29 cellular contexts compared by ENCODE assay signal in genomic region chr11:45030778-45031177, GRCh38.
"Had no signal": no experiment of that assay in that cellular context is flagged by ENCODE, and none has a peak within 500 bp of the region (broad histone marks: within the 10 kb centered on the region; RNA-seq: fewer than 3 reads in every experiment).

No MANE protein-coding gene starts in this region.

- H3K4me3 Mint-ChIP-seq: immature natural killer cell; mesothelial cell of epicardium; naive thymus-derived CD4-positive, alpha-beta T cell; natural killer cell treated with Interleukin-12 subunit alpha and Interleukin-12 subunit beta and Interleukin-15 and Interleukin-18, amount 100 ng/mL, for 72 hours; neural crest cell; stimulated activated naive CD8-positive, alpha-beta T cell treated with anti-CD3 and anti-CD28 coated beads, Interleukin-15, Interleukin-2, amounts not matched to agents 100 ng/mL and 50 ng/mL, for 24 hours; type B pancreatic cell had no signal

- DNase-seq: hypothalamus; immature natural killer cell; kidney; left colon; left lung; lower lobe of right lung; mammary epithelial cell; mesendoderm; naive thymus-derived CD4-positive, alpha-beta T cell; nucleus accumbens; pancreas; posterior cingulate gyrus; psoas muscle; stimulated activated CD4-positive, alpha-beta T cell treated with anti-CD3 and anti-CD28 coated beads, Interleukin-12 subunit alpha, Interleukin-12 subunit beta, amount 100 ng/mL, for 4 hours; stimulated activated CD4-positive, alpha-beta T cell treated with anti-CD3 and anti-CD28 coated beads, Interleukin-15, amount 100 ng/mL, for 24 hours; stimulated activated CD4-positive, alpha-beta T cell treated with anti-CD3 and anti-CD28 coated beads, Interleukin-2, amount 100 ng/mL, for 24 hours; stimulated activated CD4-positive, alpha-beta T cell treated with anti-CD3 and anti-CD28 coated beads, Interleukin-4, amount 100 ng/mL, for 1 hour; stimulated activated naive CD4-positive, alpha-beta T cell; substantia nigra; uterus had no signal

- H3K4me1 Mint-ChIP-seq: neural crest cell had no signal

- H3K27me3 ChIP-seq: left lung, pancreas, right atrium auricular region, tibial nerve, uterus had no signal

- H3K4me3 ChIP-seq: left lung, lower lobe of right lung, pancreas, psoas muscle, right atrium auricular region, skin epidermis, tibial nerve, uterus had no signal

- H3K4me1 ChIP-seq: left lung, pancreas, uterus had no signal

- H3K9me3 Mint-ChIP-seq: immature natural killer cell; mesothelial cell of epicardium; naive thymus-derived CD4-positive, alpha-beta T cell; natural killer cell treated with Interleukin-12 subunit alpha and Interleukin-12 subunit beta and Interleukin-15 and Interleukin-18, amount 100 ng/mL, for 72 hours; neural crest cell; stimulated activated naive CD8-positive, alpha-beta T cell treated with anti-CD3 and anti-CD28 coated beads, Interleukin-15, Interleukin-2, amounts not matched to agents 100 ng/mL and 50 ng/mL, for 24 hours; type B pancreatic cell had no signal

- H3K27ac Mint-ChIP-seq: mesothelial cell of epicardium; naive thymus-derived CD4-positive, alpha-beta T cell; natural killer cell treated with Interleukin-12 subunit alpha and Interleukin-12 subunit beta and Interleukin-15 and Interleukin-18, amount 100 ng/mL, for 72 hours; stimulated activated naive CD8-positive, alpha-beta T cell treated with anti-CD3 and anti-CD28 coated beads, Interleukin-15, Interleukin-2, amounts not matched to agents 100 ng/mL and 50 ng/mL, for 24 hours; type B pancreatic cell had no signal

- H3K9me3 ChIP-seq: left lung, lower lobe of right lung, pancreas, psoas muscle, right atrium auricular region, uterus had no signal

- ATAC-seq: left colon; left lung; lower lobe of right lung; naive thymus-derived CD4-positive, alpha-beta T cell; natural killer cell treated with Interleukin-12 subunit alpha and Interleukin-12 subunit beta and Interleukin-15 and Interleukin-18, amount 100 ng/mL, for 72 hours; pancreas; psoas muscle; sciatic nerve had no signal

- H3K27ac ChIP-seq: left lung, lower lobe of right lung, pancreas, psoas muscle, right atrium auricular region, skin epidermis, tibial nerve, uterus had no signal

- H3K27me3 Mint-ChIP-seq: stimulated activated naive CD8-positive, alpha-beta T cell treated with anti-CD3 and anti-CD28 coated beads, Interleukin-15, Interleukin-2, amounts not matched to agents 100 ng/mL and 50 ng/mL, for 24 hours had no signal

- H3K36me3 Mint-ChIP-seq: mesothelial cell of epicardium; naive thymus-derived CD4-positive, alpha-beta T cell; natural killer cell treated with Interleukin-12 subunit alpha and Interleukin-12 subunit beta and Interleukin-15 and Interleukin-18, amount 100 ng/mL, for 72 hours; type B pancreatic cell had no signal

- H3K36me3 ChIP-seq: left lung, lower lobe of right lung, pancreas, right atrium auricular region, tibial nerve, uterus had no signal
